ENCODE assay signal across 21 cellular contexts in genomic region chr3:189365609-189366564, GRCh38.
A peak's percentile ranks its signal among the peaks of the same experiment; 100 is the strongest.
DNase-seq lines count a peak whose midpoint lies in the region; ATAC-seq and TF ChIP-seq lines count a peak whose summit lies in the region.
"Had no signal": no experiment of that assay in that cellular context is flagged by ENCODE, and none has a peak within 500 bp of the region (broad histone marks: within the 10 kb centered on the region; RNA-seq: fewer than 3 reads in every experiment).

No MANE protein-coding gene starts in this region.

- H3K36me3 ChIP-seq in OCI-LY3 (replicated peaks; ENCODE audit: low read depth, low read length) (no peaks in the 10 kb centered on the region), lower lobe of right lung (no peaks in the 10 kb centered on the region)
- H3K36me3 ChIP-seq: upper lobe of right lung had no signal

- H3K4me2 ChIP-seq in OCI-LY3 (ENCODE audit: low read length): no peak overlapping the region

- no peak for ATAC-seq in lower lobe of right lung
- ATAC-seq: activated CD4-positive, alpha-beta T cell treated with anti-CD3 and anti-CD28 coated beads for 36 hours; naive thymus-derived CD8-positive, alpha-beta T cell; SK-N-SH treated with all-trans-retinoic acid at 6 μM for 48 hours; upper lobe of right lung had no signal

- no peaks in the 10 kb centered on the region for H4K20me1 ChIP-seq in OCI-LY3 (ENCODE audit: insufficient read depth, low read length)

- intact Hi-C loops in lower lobe of right lung (cut with DNase I): no loop called here

- no peaks in the 10 kb centered on the region for H3K9me3 ChIP-seq in OCI-LY3 (ENCODE audit: insufficient read depth, low read length)
- no peaks in the 10 kb centered on the region for H3K9me3 ChIP-seq in lower lobe of right lung
- H3K9me3 ChIP-seq: upper lobe of right lung had no signal

- H3K27me3 ChIP-seq in OCI-LY3 (ENCODE audit: low read depth, low read length) (no peaks in the 10 kb centered on the region), lower lobe of right lung (ENCODE audit: low read depth) (no peaks in the 10 kb centered on the region)
- H3K27me3 ChIP-seq: upper lobe of right lung had no signal

- no peak overlapping the region for H2AFZ ChIP-seq in OCI-LY3 (ENCODE audit: low read depth, low read length)

- TF ChIP-seq CTCF in OCI-LY3 (IDR thresholded peaks at IDR 0.05; ENCODE audit: low read depth, low read length): peak; percentile 18
- TF ChIP-seq CTCF in lower lobe of right lung (IDR thresholded peaks at IDR 0.05): no peak

- DNase-seq in LHCN-M2 (ENCODE audit: low read depth) (peak; percentile 21), fibroblast of peridontal ligament (ENCODE audit: extremely low read depth) (peak; percentile 86), stromal cell of bone marrow (ENCODE audit: low read depth) (peak; percentile 52), EL (no peak), H4 (ENCODE audit: low spot score) (no peak), lower lobe of right lung (no peak), NCI-H1417 (lab: John Stamatoyannopoulos, UW) (no peak)
- DNase-seq: activated CD4-positive, alpha-beta T cell treated with anti-CD3 and anti-CD28 coated beads for 36 hours; activated effector memory CD4-positive, alpha-beta T cell treated with anti-CD3 and anti-CD28 coated beads, Interleukin-2, amount 50 U/mL, for 16 hours; amniotic stem cell; cortex of kidney; glutamatergic neuron; H7; KBM-7; naive thymus-derived CD8-positive, alpha-beta T cell; NCI-H187 treated with DMSO at 0.1 percent for 48 hours; stimulated activated CD4-positive, alpha-beta T cell treated with anti-CD3 and anti-CD28 coated beads, Interleukin-15, amount 100 ng/mL, for 24 hours; stimulated activated naive CD4-positive, alpha-beta T cell treated with Interleukin-2 at 50 U/mL for 16 hours; upper lobe of right lung had no signal

- H3K4me3 ChIP-seq in OCI-LY3 (ENCODE audit: low read length) (no peak overlapping the region), lower lobe of right lung (no peak overlapping the region)
- H3K4me3 ChIP-seq: upper lobe of right lung had no signal

- no peak overlapping the region for H3K27ac ChIP-seq in OCI-LY3 (ENCODE audit: low read length)
- no peak overlapping the region for H3K27ac ChIP-seq in lower lobe of right lung
- H3K27ac ChIP-seq: upper lobe of right lung had no signal

- no peaks in the 10 kb centered on the region for H3K79me2 ChIP-seq in OCI-LY3 (ENCODE audit: low read length)

- H3K4me1 ChIP-seq in OCI-LY3 (ENCODE audit: low read length) (peaks cover 5% of the 10 kb centered on the region), lower lobe of right lung (no peaks in the 10 kb centered on the region)
- H3K4me1 ChIP-seq: upper lobe of right lung had no signal

- no peak overlapping the region for H3K9ac ChIP-seq in OCI-LY3 (ENCODE audit: low read length)

Comparison
In these comparisons a context has a peak if more than half of its experiments do, and no peak if none do; other contexts are left out.
1. DNase-seq: peak in LHCN-M2 (single experiment), fibroblast of peridontal ligament (single experiment) and stromal cell of bone marrow (single experiment); none in EL (single experiment), H4 (single experiment), lower lobe of right lung (single experiment) and NCI-H1417 (0 of 3).